In the genomic region with DNA sequence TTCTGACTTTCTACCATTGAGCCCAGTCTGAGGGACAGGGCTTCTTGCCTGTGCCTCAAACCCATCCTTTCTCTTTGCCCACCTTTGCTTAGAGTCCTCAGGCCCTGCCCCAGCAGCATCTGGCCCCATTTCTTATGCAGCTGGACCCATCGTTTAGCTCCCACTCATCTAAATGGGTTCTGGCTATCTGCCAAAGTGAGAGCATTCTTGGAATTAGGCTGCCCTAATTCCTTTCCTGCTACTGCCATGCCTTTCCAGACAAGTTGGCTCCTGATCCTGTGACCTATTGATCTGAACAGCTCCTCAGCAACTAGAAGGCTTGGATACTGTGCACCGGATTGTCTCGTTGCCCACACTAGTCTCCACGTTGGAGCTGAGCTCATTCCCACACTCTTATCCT, we compare ENCODE assay signal across 17 cellular contexts. TPM values are rescaled to one million over a fixed set of nuclear protein-coding genes. Genes with fewer than 3 reads are reported as not detected.
DNase-seq lines count a peak whose midpoint lies in the region; TF ChIP-seq lines count a peak whose summit lies in the region.
"Had no signal": no experiment of that assay in that cellular context is flagged by ENCODE, and none has a peak within 500 bp of the region (broad histone marks: within the 10 kb centered on the region; RNA-seq: fewer than 3 reads in every experiment).

No MANE protein-coding gene starts in this region.

- H3K9me3 ChIP-seq in breast epithelium, result no peaks in the 10 kb centered on the region
- H3K9me3 ChIP-seq: left ventricle myocardium inferior had no signal

- intact Hi-C loops in MCF 10A (cut with micrococcal nuclease), result no loop called here
- intact Hi-C loops in breast epithelium (cut with DNase I; ENCODE audit: low total_unique reads), result no loop called here

- H3K36me3 Mint-ChIP-seq in MCF 10A (ENCODE audit: insufficient read depth, unreplicated experiment), result no peaks in the 10 kb centered on the region

- no peaks in the 10 kb centered on the region for H3K9me3 Mint-ChIP-seq in MCF 10A (ENCODE audit: unreplicated experiment)
- H3K9me3 Mint-ChIP-seq: nephron had no signal

- no peak overlapping the region for H3K27ac ChIP-seq in breast epithelium
- H3K27ac ChIP-seq: HL-60, left ventricle myocardium inferior had no signal

- H3K27ac Mint-ChIP-seq in MCF 10A (ENCODE audit: low read depth, unreplicated experiment), result no peak overlapping the region
- H3K27ac Mint-ChIP-seq: nephron had no signal

- H3K4me3 ChIP-seq in breast epithelium (no peak overlapping the region), cardiac fibroblast (replicated peaks in 1 of 2; ENCODE audit: low read depth in 2 of 2, low read length in 2 of 2) (no peak overlapping the region)
- H3K4me3 ChIP-seq: left ventricle myocardium inferior had no signal

- no peak for TF ChIP-seq CTCF in MCF 10A (IDR thresholded peaks at IDR 0.05; ENCODE audit: unreplicated experiment)
- no peak for TF ChIP-seq CTCF in breast epithelium (IDR thresholded peaks at IDR 0.05)
- TF ChIP-seq CTCF in cardiac fibroblast (IDR thresholded peaks at IDR 0.05; ENCODE audit: low read depth, low read length), result no peak

- DNase-seq in MCF 10A (ENCODE audit: unreplicated experiment) (peak; percentile 8), breast epithelium (ENCODE audit: low spot score in 2 of 2) (no peak), NCI-H524 (lab: John Stamatoyannopoulos, UW) (peak; percentile 93 to 97), cardiac fibroblast (ENCODE audit: low read depth in 2 of 2) (peak; percentile 9 to 31), activated T-cell treated with anti-CD3 and anti-CD28 coated beads for 4 hours (no peak), activated gamma-delta T cell (lab: John Stamatoyannopoulos, UW) (no peak), COR-L47 (lab: John Stamatoyannopoulos, UW) (no peak)
- no peak for DNase-seq in activated CD4-positive, alpha-beta T cell treated with anti-CD3 and anti-CD28 coated beads, Interleukin-2, amount 50 U/mL, for 1 hour
- DNase-seq: activated gamma-delta T cell treated with Interleukin-2 at 50 U/mL for 16 hours; DND-41; hippocampal formation; left ventricle myocardium inferior; NK-92 treated with Interleukin-12 subunit alpha and Interleukin-12 subunit beta, amount 100 ng/mL, for 24 hours; retina; stimulated activated CD4-positive, alpha-beta T cell treated with anti-CD3 and anti-CD28 coated beads, Interleukin-4, amount 100 ng/mL, for 1 hour had no signal

- H3K36me3 ChIP-seq in breast epithelium, result no peaks in the 10 kb centered on the region

- H3K27me3 ChIP-seq in breast epithelium, result no peaks in the 10 kb centered on the region

- POLR2A ChIA-PET in MCF 10A (lab: Yijun Ruan, JAX), result interaction anchor here (0.6 to 0.7 kb wide), 2 partner anchors 360 to 730 kb away, joined by 3 read pairs; no protein-coding TSS in a partner anchor

- TF ChIP-seq POLR2A in breast epithelium (IDR thresholded peaks at IDR 0.05), result no peak

- no peaks in the 10 kb centered on the region for H3K4me1 Mint-ChIP-seq in MCF 10A (ENCODE audit: insufficient read depth, unreplicated experiment)

- H3K27me3 Mint-ChIP-seq in MCF 10A (ENCODE audit: insufficient read depth, unreplicated experiment), result no peaks in the 10 kb centered on the region

- no peaks in the 10 kb centered on the region for H3K4me1 ChIP-seq in breast epithelium
- H3K4me1 ChIP-seq: left ventricle myocardium inferior had no signal

- H3K4me3 Mint-ChIP-seq in MCF 10A (ENCODE audit: unreplicated experiment), result no peak overlapping the region
- H3K4me3 Mint-ChIP-seq: nephron had no signal

- CTCF ChIA-PET in MCF 10A (lab: Yijun Ruan, JAX), result interaction anchor here (0.6 to 0.8 kb wide), 4 partner anchors 9 to 79 kb away, joined by 3 to 6 read pairs (median 4); no protein-coding TSS in a partner anchor

- BruUV-seq in MCF 10A (replicated peaks; lab: Mats Ljungman, UMichigan), result no TSS peak

RNA-seq across cellular contexts. Expression of a gene that starts 23.0 kb away (rescaled TPM):
- 2.5 and 3.0 TPM in 2 replicates for total RNA-seq in MCF 10A (2022)
- total RNA-seq in breast epithelium, result 10 to 100 TPM in 1 of 3 donors, 1 to 10 TPM in 2; 2.6 to 14.8 (median 6.9) TPM

RNA-seq across cellular contexts. Expression of a gene that starts 23.3 kb away (rescaled TPM):
- 11.2 and 15.1 TPM in 2 replicates for total RNA-seq in MCF 10A (2022)
- total RNA-seq in breast epithelium, result 10 to 100 TPM in 2 of 3 donors, 1 to 10 TPM in 1; 6.9 to 17.6 (median 10.1) TPM

RNA-seq across cellular contexts. Expression of a gene that starts 53.2 kb away (rescaled TPM):
- total RNA-seq in MCF 10A (2022) (6.8 and 7.3 TPM in 2 replicates), breast epithelium (10 to 100 TPM; 16.3 to 24.4 (median 17.7) TPM)

Comparison
In these comparisons a context has a peak if more than half of its experiments do, and no peak if none do; other contexts are left out.
1. DNase-seq: peak in MCF 10A (single experiment), NCI-H524 (2 of 2) and cardiac fibroblast (2 of 2); none in breast epithelium (0 of 2), activated T-cell treated with anti-CD3 and anti-CD28 coated beads for 4 hours (single experiment), activated gamma-delta T cell (single experiment), COR-L47 (single experiment) and activated CD4-positive, alpha-beta T cell treated with anti-CD3 and anti-CD28 coated beads, Interleukin-2, amount 50 U/mL, for 1 hour (single experiment).